ENCODE assay signal across 26 cellular contexts in the genomic region with DNA sequence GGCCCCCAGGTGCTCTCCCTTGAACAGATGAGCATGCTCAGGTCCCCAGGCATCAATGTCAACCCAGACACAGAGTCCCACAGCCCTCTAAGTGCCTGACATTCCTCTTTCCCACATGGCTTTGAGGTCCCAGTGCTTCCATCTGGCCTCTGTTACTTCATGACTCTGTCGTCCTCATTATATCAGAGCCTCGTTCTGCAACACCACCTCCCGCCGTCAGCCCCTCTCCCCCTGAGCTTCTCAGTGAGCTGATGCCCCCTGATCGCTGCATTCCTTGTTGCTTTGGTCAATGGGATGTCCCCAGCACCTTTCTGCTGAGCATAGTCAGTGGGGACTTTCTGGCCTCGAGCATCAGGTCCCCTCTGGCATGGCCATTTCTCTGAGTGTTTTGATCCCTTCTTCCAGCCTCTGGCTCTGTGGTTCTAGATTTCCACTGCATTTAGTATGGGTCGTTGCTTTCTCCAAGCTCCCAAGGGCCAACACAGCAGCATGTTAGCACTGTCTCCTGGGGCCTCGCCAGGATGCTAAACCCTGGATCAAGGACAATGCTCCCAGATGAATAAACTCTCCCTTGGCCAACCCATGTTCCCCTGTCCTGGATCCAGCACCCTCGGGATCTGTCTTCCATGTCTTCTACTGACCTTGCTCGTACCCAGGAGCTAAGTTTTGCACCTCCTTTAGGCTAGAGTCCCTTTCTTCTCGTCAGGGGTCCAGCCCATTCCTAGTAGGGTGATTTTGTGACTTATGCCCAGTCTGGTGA.
DNase-seq lines count a peak whose midpoint lies in the region; ATAC-seq, FAIRE-seq and TF ChIP-seq lines count a peak whose summit lies in the region.
"Had no signal": no experiment of that assay in that cellular context is flagged by ENCODE, and none has a peak within 500 bp of the region (broad histone marks: within the 10 kb centered on the region; RNA-seq: fewer than 3 reads in every experiment).

No MANE protein-coding gene starts in this region.

- no peaks in the 10 kb centered on the region for H3F3A ChIP-seq in PC-3 (ENCODE audit: low read length, unreplicated experiment)

- H3K9me2 ChIP-seq in PC-3 (replicated peaks; ENCODE audit: low read length), result no peaks in the 10 kb centered on the region

- H3K9me3 Mint-ChIP-seq in osteocyte (ENCODE audit: unreplicated experiment), result no peaks in the 10 kb centered on the region
- H3K9me3 Mint-ChIP-seq: HFFc6 had no signal

- H3K4me1 Mint-ChIP-seq in osteocyte (ENCODE audit: unreplicated experiment), result no peaks in the 10 kb centered on the region
- H3K4me1 Mint-ChIP-seq: CD4-positive, CD25-positive, alpha-beta regulatory T cell had no signal

- intact Hi-C loops in cardiac septum (cut with DNase I) (loop anchor here (5.0 kb wide), 1 partner anchor 102 kb away; no protein-coding TSS in a partner anchor), Right ventricle myocardium inferior (cut with DNase I) (no loop called here), PC-3 (cut with micrococcal nuclease) (no loop called here)

- TF ChIP-seq CTCF in osteocyte (IDR thresholded peaks at IDR 0.05) (no peak), PC-3 (conservative IDR thresholded peaks at IDR 0.05; ENCODE audit: low read depth, low read length) (no peak)

- no peaks in the 10 kb centered on the region for H3K9me3 ChIP-seq in PC-3 (ENCODE audit: low read length)
- H3K9me3 ChIP-seq: HAP-1 had no signal

- DNase-seq in cardiac septum (ENCODE audit: low spot score) (peak; percentile 54), Right ventricle myocardium inferior (ENCODE audit: missing footprints) (no peak), islet precursor cell (peak; percentile 40), osteocyte (ENCODE audit: extremely low spot score, unreplicated experiment) (peak; percentile 70), frontal cortex (ENCODE audit: low spot score in 2 of 2) (no peak), PC-3 (no peak), nucleus accumbens (lab: John Stamatoyannopoulos, UW) (no peak)
- DNase-seq: CD4-positive, CD25-positive, alpha-beta regulatory T cell; GOT3; HFFc6; Kasumi-1; NCI-H1092 treated with DMSO at 0.1 percent for 48 hours; NCI-H1436; NCI-H187; NCI-H2081 treated with DMSO at 0.1 percent for 48 hours; NCI-H2171; NCI-H226; NCI-H510A; NCI-H69; SHP77 treated with DMSO at 0.1 percent for 48 hours had no signal

- no peak for FAIRE-seq in frontal cortex (lab: Jason Lieb, UNC)
- FAIRE-seq: D721Med, GM18507, HepG2 had no signal

- H3K27me3 Mint-ChIP-seq in osteocyte (ENCODE audit: unreplicated experiment), result peaks cover 13% of the 10 kb centered on the region
- H3K27me3 Mint-ChIP-seq: CD4-positive, CD25-positive, alpha-beta regulatory T cell had no signal

- ATAC-seq in Right ventricle myocardium inferior (no peak), PC-3 (no peak)
- ATAC-seq: HepG2, Panc1 had no signal

- H3K4me3 Mint-ChIP-seq in osteocyte (ENCODE audit: unreplicated experiment), result no peak overlapping the region
- H3K4me3 Mint-ChIP-seq: CD4-positive, CD25-positive, alpha-beta regulatory T cell; HFFc6 had no signal

- no peaks in the 10 kb centered on the region for H3K4me1 ChIP-seq in PC-3 (ENCODE audit: insufficient read depth, low read length)
- H3K4me1 ChIP-seq: HAP-1 had no signal

- POLR2A ChIA-PET in PC-3 (lab: Charles Lee; ENCODE audit: unreplicated experiment), result no interaction called here

- no peak overlapping the region for H3K27ac ChIP-seq in PC-3 (ENCODE audit: low read length)
- H3K27ac ChIP-seq: RWPE1 had no signal

- H3K36me3 ChIP-seq in PC-3 (ENCODE audit: low read depth, low read length), result no peaks in the 10 kb centered on the region
- H3K36me3 ChIP-seq: HAP-1 had no signal

- no peak overlapping the region for H3K27ac Mint-ChIP-seq in osteocyte (ENCODE audit: unreplicated experiment)
- H3K27ac Mint-ChIP-seq: HFFc6 had no signal

- H2AFZ ChIP-seq in PC-3 (ENCODE audit: low read length), result no peak overlapping the region

- no TSS peak for BruUV-seq in PC-3 (replicated peaks; lab: Mats Ljungman, UMichigan)

- H3K9ac ChIP-seq in PC-3 (ENCODE audit: low read length), result no peak overlapping the region

- CTCF ChIA-PET in PC-3 (lab: Charles Lee), result no interaction called here

- no peak overlapping the region for H3K4me2 ChIP-seq in PC-3 (ENCODE audit: low read length)

- H3K27me3 ChIP-seq in PC-3 (ENCODE audit: low read length), result peaks cover 5% of the 10 kb centered on the region; the same call in 1 of the 2 replicates

- no peaks in the 10 kb centered on the region for H3K36me3 Mint-ChIP-seq in osteocyte (ENCODE audit: unreplicated experiment)
- H3K36me3 Mint-ChIP-seq: CD4-positive, CD25-positive, alpha-beta regulatory T cell had no signal

- H3K4me3 ChIP-seq in PC-3 (ENCODE audit: low read length), result no peak overlapping the region
- H3K4me3 ChIP-seq: HAP-1 had no signal

- H4K20me1 ChIP-seq in PC-3 (ENCODE audit: low read length), result no peaks in the 10 kb centered on the region

- H3K79me2 ChIP-seq in PC-3 (ENCODE audit: low read length), result no peaks in the 10 kb centered on the region

Comparison
In these comparisons a context has a peak if more than half of its experiments do, and no peak if none do; other contexts are left out.
1. DNase-seq: peak in cardiac septum (single experiment), islet precursor cell (single experiment) and osteocyte (single experiment); none in Right ventricle myocardium inferior (single experiment), frontal cortex (0 of 2), PC-3 (single experiment) and nucleus accumbens (0 of 56).